ENCODE assay signal across 11 cellular contexts in genomic region chr9:136851941-136852663, GRCh38. TPM values are rescaled to one million over a fixed set of nuclear protein-coding genes. Genes with fewer than 3 reads are reported as not detected.
A peak's percentile ranks its signal among the peaks of the same experiment; 100 is the strongest.
DNase-seq lines count a peak whose midpoint lies in the region; ATAC-seq and TF ChIP-seq lines count a peak whose summit lies in the region.
"Had no signal": no experiment of that assay in that cellular context is flagged by ENCODE, and none has a peak within 500 bp of the region (broad histone marks: within the 10 kb centered on the region; RNA-seq: fewer than 3 reads in every experiment).

MAMDC4 (plus strand) TSS chr9:136852346; CDS start chr9:136852417, 71 bp downstream.

- intact Hi-C loops in mucosa of descending colon (cut with DNase I, micrococcal nuclease): no loop called here

- peaks cover 7% of the 10 kb centered on the region for H3K36me3 Mint-ChIP-seq in activated naive CD8-positive, alpha-beta T cell treated with anti-CD3 and anti-CD28 coated beads for 36 hours
- H3K36me3 Mint-ChIP-seq in activated naive CD8-positive, alpha-beta T cell treated with anti-CD3 and anti-CD28 coated beads, Interleukin-2, amount 50 U/mL, for 24 hours (ENCODE audit: low read depth): no peaks in the 10 kb centered on the region
- H3K36me3 Mint-ChIP-seq in brain: no peaks in the 10 kb centered on the region

- H3K4me1 Mint-ChIP-seq in activated naive CD8-positive, alpha-beta T cell treated with anti-CD3 and anti-CD28 coated beads for 36 hours: peaks cover 9% of the 10 kb centered on the region
- H3K4me1 Mint-ChIP-seq in activated naive CD8-positive, alpha-beta T cell treated with anti-CD3 and anti-CD28 coated beads, Interleukin-2, amount 50 U/mL, for 24 hours: peaks cover 13% of the 10 kb centered on the region
- H3K4me1 Mint-ChIP-seq in brain: peaks cover 5% of the 10 kb centered on the region

- ATAC-seq in activated naive CD8-positive, alpha-beta T cell treated with anti-CD3 and anti-CD28 coated beads, Interleukin-2, amount 50 U/mL, for 24 hours: no peak
- ATAC-seq in mucosa of descending colon (no peak), GM21576 (IDR thresholded peaks at IDR 0.05; ENCODE audit: unreplicated experiment) (no peak)

- no peaks in the 10 kb centered on the region for H3K9me3 Mint-ChIP-seq in activated naive CD8-positive, alpha-beta T cell treated with anti-CD3 and anti-CD28 coated beads for 36 hours
- no peaks in the 10 kb centered on the region for H3K9me3 Mint-ChIP-seq in activated naive CD8-positive, alpha-beta T cell treated with anti-CD3 and anti-CD28 coated beads, Interleukin-2, amount 50 U/mL, for 24 hours
- H3K9me3 Mint-ChIP-seq in brain: no peaks in the 10 kb centered on the region

- H3K27me3 Mint-ChIP-seq in activated naive CD8-positive, alpha-beta T cell treated with anti-CD3 and anti-CD28 coated beads for 36 hours: peaks cover 14% of the 10 kb centered on the region
- peaks cover 7% of the 10 kb centered on the region for H3K27me3 Mint-ChIP-seq in activated naive CD8-positive, alpha-beta T cell treated with anti-CD3 and anti-CD28 coated beads, Interleukin-2, amount 50 U/mL, for 24 hours
- H3K27me3 Mint-ChIP-seq in brain: no peaks in the 10 kb centered on the region

- H3K4me3 Mint-ChIP-seq in activated naive CD8-positive, alpha-beta T cell treated with anti-CD3 and anti-CD28 coated beads for 36 hours: no peak within 1 kb of the TSS
- no peak within 1 kb of the TSS for H3K4me3 Mint-ChIP-seq in activated naive CD8-positive, alpha-beta T cell treated with anti-CD3 and anti-CD28 coated beads, Interleukin-2, amount 50 U/mL, for 24 hours
- H3K4me3 Mint-ChIP-seq in brain: peak within 1 kb of the TSS in 3 of 5 experiments; percentile 39 to 96 (median 51)

- no peak for TF ChIP-seq CTCF in brain (conservative IDR thresholded peaks at IDR 0.05)
- no peak for TF ChIP-seq CTCF in mucosa of descending colon (IDR thresholded peaks at IDR 0.05)

- H3K9me3 ChIP-seq in mucosa of descending colon: no peaks in the 10 kb centered on the region
- H3K9me3 ChIP-seq: upper lobe of left lung had no signal

- H3K4me1 ChIP-seq in mucosa of descending colon (ENCODE audit: low read depth): peaks cover 9% of the 10 kb centered on the region

- H3K27ac Mint-ChIP-seq in activated naive CD8-positive, alpha-beta T cell treated with anti-CD3 and anti-CD28 coated beads for 36 hours: no peak within 1 kb of the TSS
- H3K27ac Mint-ChIP-seq in activated naive CD8-positive, alpha-beta T cell treated with anti-CD3 and anti-CD28 coated beads, Interleukin-2, amount 50 U/mL, for 24 hours: no peak within 1 kb of the TSS
- peak within 1 kb of the TSS in 2 of 5 experiments; percentile 11 to 71 for H3K27ac Mint-ChIP-seq in brain

- no peak within 1 kb of the TSS for H3K4me3 ChIP-seq in mucosa of descending colon
- H3K4me3 ChIP-seq: upper lobe of left lung had no signal

- H3K36me3 ChIP-seq in mucosa of descending colon (ENCODE audit: low read depth): no peaks in the 10 kb centered on the region

- no peak for DNase-seq in activated naive CD8-positive, alpha-beta T cell treated with anti-CD3 and anti-CD28 coated beads for 36 hours
- no peak for DNase-seq in activated naive CD8-positive, alpha-beta T cell treated with anti-CD3 and anti-CD28 coated beads, Interleukin-2, amount 50 U/mL, for 24 hours
- DNase-seq in mucosa of descending colon (peak in 2 of 3 donors; percentile 27 to 44), RPMI8226 (no peak), NCI-H748 treated with DMSO at 0.1 percent for 48 hours (lab: John Stamatoyannopoulos, UW) (no peak), NCI-H2196 treated with DMSO at 0.1 percent for 48 hours (lab: John Stamatoyannopoulos, UW; ENCODE audit: unreplicated experiment) (no peak)
- DNase-seq: brain microvascular endothelial cell, hippocampal formation had no signal

RNA-seq across cellular contexts. Expression of gene MAMDC4, which starts in this region (rescaled TPM):
- 10 to 100 TPM; 10.9 to 12.6 TPM for total RNA-seq in activated naive CD8-positive, alpha-beta T cell treated with anti-CD3 and anti-CD28 coated beads for 36 hours
- polyA plus RNA-seq in brain (ENCODE audit: insufficient read depth, low read depth, low replicate concordance): 0.93 TPM
- total RNA-seq in mucosa of descending colon: 10 to 100 TPM; 15.4 to 43.8 (median 18.5) TPM

Comparison
In these comparisons a context has a peak if more than half of its experiments do, and no peak if none do; other contexts are left out.
1. DNase-seq: peak in mucosa of descending colon (2 of 3); none in activated naive CD8-positive, alpha-beta T cell treated with anti-CD3 and anti-CD28 coated beads for 36 hours (single experiment), activated naive CD8-positive, alpha-beta T cell treated with anti-CD3 and anti-CD28 coated beads, Interleukin-2, amount 50 U/mL, for 24 hours (single experiment), RPMI8226 (single experiment), NCI-H748 treated with DMSO at 0.1 percent for 48 hours (single experiment) and NCI-H2196 treated with DMSO at 0.1 percent for 48 hours (single experiment).
2. H3K4me3 Mint-ChIP-seq: peak in brain (3 of 5); none in activated naive CD8-positive, alpha-beta T cell treated with anti-CD3 and anti-CD28 coated beads for 36 hours (single experiment) and activated naive CD8-positive, alpha-beta T cell treated with anti-CD3 and anti-CD28 coated beads, Interleukin-2, amount 50 U/mL, for 24 hours (single experiment).